24 cellular contexts compared by ENCODE assay signal in genomic region chr9:16815042-16815441, GRCh38. TPM values are rescaled to one million over a fixed set of nuclear protein-coding genes. Genes with fewer than 3 reads are reported as not detected.
"Had no signal": no experiment of that assay in that cellular context is flagged by ENCODE, and none has a peak within 500 bp of the region (broad histone marks: within the 10 kb centered on the region; RNA-seq: fewer than 3 reads in every experiment).

No MANE protein-coding gene starts in this region.

- H3K27ac ChIP-seq: dorsolateral prefrontal cortex, epithelial cell of prostate, foreskin keratinocyte, gastroesophageal sphincter, heart left ventricle, hepatocyte, lower lobe of right lung, prostate gland, right atrium auricular region, testis, tibial artery had no signal

- DNase-seq: dorsolateral prefrontal cortex; effector CD4-positive, alpha-beta T cell; foreskin keratinocyte; heart left ventricle; immature natural killer cell; islet precursor cell; kidney glomerular epithelial cell; left colon; left ventricle myocardium superior; lower lobe of right lung; naive thymus-derived CD8-positive, alpha-beta T cell; nephron progenitor cell; nucleus accumbens; sigmoid colon; stimulated activated CD4-positive, alpha-beta T cell treated with anti-CD3 and anti-CD28 coated beads, Interleukin-4, amount 100 ng/mL, for 4 hours; stimulated activated naive CD8-positive, alpha-beta T cell treated with anti-CD3 and anti-CD28 coated beads, Interleukin-15, Interleukin-2, amounts not matched to agents 100 U/mL and 50 U/mL, for 24 hours; substantia nigra; testis; tibial artery had no signal

- H3K27me3 ChIP-seq: foreskin keratinocyte, gastroesophageal sphincter, heart left ventricle, hepatocyte, right atrium auricular region, sigmoid colon, testis, tibial artery had no signal

- H3K36me3 ChIP-seq: gastroesophageal sphincter, heart left ventricle, lower lobe of right lung, prostate gland, right atrium auricular region, tibial artery had no signal

- H3K4me3 ChIP-seq: dorsolateral prefrontal cortex, gastroesophageal sphincter, heart left ventricle, hepatocyte, lower lobe of right lung, prostate gland, right atrium auricular region, sigmoid colon, testis, tibial artery had no signal

- H3K4me1 ChIP-seq: foreskin keratinocyte, heart left ventricle, lower lobe of right lung, prostate gland, right atrium auricular region, testis, tibial artery had no signal

- H3K9me3 ChIP-seq: gastroesophageal sphincter, heart left ventricle, lower lobe of right lung, prostate gland, right atrium auricular region, sigmoid colon, testis, tibial artery had no signal

RNA-seq across cellular contexts. Expression of gene BNC2, which starts 55.4 kb away (rescaled TPM):
- total RNA-seq: naive thymus-derived CD8-positive, alpha-beta T cell had no signal
